In the genomic region with DNA sequence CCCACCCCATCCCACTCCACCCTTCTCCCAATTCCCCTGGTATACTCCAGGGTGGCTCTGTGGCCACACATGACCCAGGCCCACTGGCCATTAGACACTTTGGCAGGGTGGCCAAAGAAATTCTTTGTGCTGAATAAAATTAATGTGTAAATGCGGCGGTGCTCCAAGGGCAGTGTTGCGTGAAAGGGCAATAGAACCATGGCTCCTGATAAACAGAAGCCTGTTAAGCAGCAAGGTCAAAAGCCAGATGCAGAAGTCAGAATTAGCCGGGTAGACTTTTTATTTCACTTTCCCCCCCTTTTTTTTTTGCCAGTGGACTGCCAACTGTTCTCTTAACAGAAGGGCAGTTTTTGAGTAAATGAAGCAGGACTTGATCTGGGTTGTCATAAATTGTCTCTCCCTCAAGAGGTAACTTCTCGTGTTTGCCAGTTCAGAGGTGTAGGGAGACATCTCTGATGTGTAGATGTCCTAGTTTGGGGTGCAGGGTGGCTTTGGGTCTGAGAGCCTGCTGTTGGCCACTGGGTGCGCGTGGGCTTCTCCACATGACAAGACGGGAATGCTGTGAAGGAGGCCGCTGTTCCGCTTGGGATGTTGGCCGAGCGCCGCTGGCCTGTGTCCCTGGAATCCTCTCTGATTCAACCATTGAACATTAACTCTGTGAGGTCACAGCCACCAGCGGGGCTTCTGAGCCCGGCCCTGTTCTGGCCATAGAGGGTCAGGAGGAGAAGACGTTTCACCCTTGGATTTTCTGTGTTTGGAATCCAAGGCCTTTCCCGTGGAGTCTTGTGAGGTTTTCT, we compare ENCODE assay signal across 15 cellular contexts.
DNase-seq lines count a peak whose midpoint lies in the region; ATAC-seq and TF ChIP-seq lines count a peak whose summit lies in the region.
"Had no signal": no experiment of that assay in that cellular context is flagged by ENCODE, and none has a peak within 500 bp of the region (broad histone marks: within the 10 kb centered on the region; RNA-seq: fewer than 3 reads in every experiment).

No MANE protein-coding gene starts in this region.

- H3K4me1 ChIP-seq in skeletal muscle tissue (ENCODE audit: control insufficient read depth in 3 of 3, insufficient read depth in 3 of 3, low read length in 3 of 3) = peaks cover 0 to 4% (median 3%) of the 10 kb centered on the region in 3 donors
- H3K4me1 ChIP-seq: HAP-1 had no signal

- no peak overlapping the region for H3K4me3 ChIP-seq in fibroblast of pulmonary artery (replicated peaks; ENCODE audit: low read depth, low read length)
- peak overlapping the region in 2 of 3 donors; percentile 36 to 38 for H3K4me3 ChIP-seq in skeletal muscle tissue (ENCODE audit: low read length in 3 of 3)
- H3K4me3 ChIP-seq: HAP-1 had no signal

- peak overlapping the region; percentile 47; the same call in 1 of the 2 replicates for H3K4me3 Mint-ChIP-seq in HFFc6
- H3K4me3 Mint-ChIP-seq: T-cell had no signal

- H3K27ac Mint-ChIP-seq in HFFc6 = peak overlapping the region; percentile 78; the same call in 1 of the 2 replicates
- H3K27ac Mint-ChIP-seq: T-cell had no signal

- H3K36me3 Mint-ChIP-seq in HFFc6 (ENCODE audit: low read depth) = peaks cover 5% of the 10 kb centered on the region; the same call in 1 of the 2 replicates

- ATAC-seq in HG03159 (IDR thresholded peaks at IDR 0.05; ENCODE audit: unreplicated experiment) = no peak
- no peak for ATAC-seq in HG03460 (IDR thresholded peaks at IDR 0.05; ENCODE audit: unreplicated experiment)
- ATAC-seq: T-cell had no signal

- no peaks in the 10 kb centered on the region for H3K9me3 Mint-ChIP-seq in HFFc6
- H3K9me3 Mint-ChIP-seq: T-cell had no signal

- no peaks in the 10 kb centered on the region for H3K27me3 ChIP-seq in skeletal muscle tissue (ENCODE audit: control insufficient read depth in 3 of 3, insufficient read depth in 3 of 3, low read length in 3 of 3)
- H3K27me3 ChIP-seq: brain microvascular endothelial cell had no signal

- no peaks in the 10 kb centered on the region; the same call in 1 of the 2 replicates for H3K27me3 Mint-ChIP-seq in HFFc6 (ENCODE audit: insufficient read depth)
- H3K27me3 Mint-ChIP-seq: T-cell had no signal

- no peak overlapping the region for H3K27ac ChIP-seq in skeletal muscle tissue (ENCODE audit: low read depth, low read length)
- H3K27ac ChIP-seq: brain microvascular endothelial cell, C4-2B had no signal

- H3K9ac ChIP-seq in skeletal muscle tissue (ENCODE audit: low read depth in 1 of 3, low read length in 3 of 3) = peak overlapping the region in 1 of 3 donors; percentile 62

- peaks cover 7% of the 10 kb centered on the region; the same call in 1 of the 2 replicates for H3K4me1 Mint-ChIP-seq in HFFc6 (ENCODE audit: low read depth)

- DNase-seq in HFFc6 (no peak), fibroblast of pulmonary artery (ENCODE audit: low read depth) (peak; percentile 56), medulla oblongata (ENCODE audit: extremely low spot score) (peak; percentile 83), NCI-H345 (lab: John Stamatoyannopoulos, UW) (no peak)
- no peak for DNase-seq in activated CD4-positive, CD25-positive, alpha-beta regulatory T cell treated with anti-CD3 and anti-CD28 coated beads, Interleukin-2, amount 50 U/mL, for 72 hours
- DNase-seq: activated CD4-positive, alpha-beta T cell treated with anti-CD3 and anti-CD28 coated beads for 4 hours; brain microvascular endothelial cell; NCI-H1048; OCI-M1; T-cell had no signal

- TF ChIP-seq CTCF in HFFc6 (IDR thresholded peaks at IDR 0.05) (no peak), fibroblast of pulmonary artery (IDR thresholded peaks at IDR 0.05; ENCODE audit: low read length, missing control alignments) (no peak)

- H3K36me3 ChIP-seq in skeletal muscle tissue (ENCODE audit: control insufficient read depth in 3 of 3, insufficient read depth in 3 of 3, low read length in 3 of 3) = no peaks in the 10 kb centered on the region
- H3K36me3 ChIP-seq: brain microvascular endothelial cell, HAP-1 had no signal

- no peaks in the 10 kb centered on the region for H3K9me3 ChIP-seq in skeletal muscle tissue (ENCODE audit: control insufficient read depth in 3 of 3, low read length in 3 of 3)
- H3K9me3 ChIP-seq: HAP-1 had no signal

Comparison
In these comparisons a context has a peak if more than half of its experiments do, and no peak if none do; other contexts are left out.
1. DNase-seq: peak in fibroblast of pulmonary artery (single experiment) and medulla oblongata (single experiment); none in HFFc6 (single experiment), NCI-H345 (single experiment) and activated CD4-positive, CD25-positive, alpha-beta regulatory T cell treated with anti-CD3 and anti-CD28 coated beads, Interleukin-2, amount 50 U/mL, for 72 hours (single experiment).